In genomic region chr2:131023758-131024157, GRCh38 we compare ENCODE assay signal across 22 cellular contexts.
"Had no signal": no experiment of that assay in that cellular context is flagged by ENCODE, and none has a peak within 500 bp of the region (broad histone marks: within the 10 kb centered on the region; RNA-seq: fewer than 3 reads in every experiment).

No MANE protein-coding gene starts in this region.

- DNase-seq: cortex of kidney; dorsolateral prefrontal cortex; effector memory CD4-positive, alpha-beta T cell; esophagus squamous epithelium; foreskin fibroblast; kidney; mammary epithelial cell; mucosa of descending colon; nucleus accumbens; ovary; small intestine; stimulated activated CD4-positive, alpha-beta T cell treated with anti-CD3 and anti-CD28 coated beads, Interleukin-12 subunit alpha, Interleukin-12 subunit beta, amount 100 ng/mL, for 4 hours; stimulated activated naive CD4-positive, alpha-beta T cell; stomach; substantia nigra; transverse colon had no signal

- ATAC-seq: mucosa of descending colon; natural killer cell treated with Interleukin-12 subunit alpha and Interleukin-12 subunit beta and Interleukin-15 and Interleukin-18, amount 100 ng/mL, for 72 hours had no signal

- H3K27ac ChIP-seq: dorsolateral prefrontal cortex, esophagus squamous epithelium, neural progenitor cell, ovary, right atrium auricular region, sigmoid colon, stomach, thoracic aorta, transverse colon had no signal

- H3K4me3 ChIP-seq: dorsolateral prefrontal cortex, esophagus squamous epithelium, mucosa of descending colon, neural progenitor cell, ovary, right atrium auricular region, sigmoid colon, stomach, thoracic aorta, transverse colon had no signal

- FAIRE-seq: endometrium, kidney, small intestine had no signal

- H3K9me3 ChIP-seq: esophagus squamous epithelium, mucosa of descending colon, ovary, right atrium auricular region, sigmoid colon, thoracic aorta, transverse colon had no signal

- H3K36me3 ChIP-seq: neural progenitor cell, ovary, right atrium auricular region, sigmoid colon, stomach, thoracic aorta, transverse colon had no signal

- H3K4me1 ChIP-seq: esophagus squamous epithelium, neural progenitor cell, right atrium auricular region, sigmoid colon, stomach, transverse colon had no signal

- H3K27me3 ChIP-seq: dorsolateral prefrontal cortex, neural progenitor cell, ovary, right atrium auricular region, sigmoid colon had no signal
